25 cellular contexts compared by ENCODE assay signal in genomic region chr9:72346333-72346732, GRCh38.
"Had no signal": no experiment of that assay in that cellular context is flagged by ENCODE, and none has a peak within 500 bp of the region (broad histone marks: within the 10 kb centered on the region; RNA-seq: fewer than 3 reads in every experiment).

No MANE protein-coding gene starts in this region.

- H3K27me3 ChIP-seq: colonic mucosa, esophagus squamous epithelium, gastrocnemius medialis, heart right ventricle, left lung had no signal

- H3K4me3 ChIP-seq: colonic mucosa, esophagus squamous epithelium, gastrocnemius medialis, heart right ventricle, left lung, lower lobe of right lung, mucosa of descending colon had no signal

- ATAC-seq: effector memory CD8-positive, alpha-beta T cell; esophagus mucosa; heart right ventricle; left cardiac atrium; left lung; left ventricle myocardium superior; lower lobe of right lung; mucosa of descending colon had no signal

- H3K27me3 Mint-ChIP-seq: dendritic cell treated with granulocyte-macrophage colony-stimulating factor and Interleukin-4, amounts not matched to agents 40 ng/mL and 50 ng/mL, for 4 days; naive B cell had no signal

- H3K36me3 Mint-ChIP-seq: mesothelial cell of epicardium had no signal

- H3K9me3 ChIP-seq: colonic mucosa, esophagus squamous epithelium, gastrocnemius medialis, heart right ventricle, left lung, lower lobe of right lung, mucosa of descending colon had no signal

- H3K27ac Mint-ChIP-seq: dendritic cell treated with granulocyte-macrophage colony-stimulating factor and Interleukin-4, amounts not matched to agents 40 ng/mL and 50 ng/mL, for 4 days; effector memory CD8-positive, alpha-beta T cell; endodermal cell; mesothelial cell of epicardium; naive B cell had no signal

- H3K27ac ChIP-seq: colonic mucosa, epithelial cell of prostate, esophagus squamous epithelium, gastrocnemius medialis, heart right ventricle, left lung, lower lobe of right lung had no signal

- H3K4me1 Mint-ChIP-seq: mesothelial cell of epicardium had no signal

- DNase-seq: colonic mucosa; cortex of kidney; effector CD8-positive, alpha-beta T cell; effector memory CD8-positive, alpha-beta T cell; endodermal cell; erythroblast; esophagus squamous epithelium; foreskin fibroblast; foreskin melanocyte; gastrocnemius medialis; glutamatergic neuron; head of caudate nucleus; heart right ventricle; hippocampal formation; left cardiac atrium; left lung; left ventricle myocardium superior; lower lobe of right lung; mesenchymal stem cell; mucosa of descending colon; naive B cell had no signal

- H3K36me3 ChIP-seq: colonic mucosa, esophagus squamous epithelium, gastrocnemius medialis, left lung, lower lobe of right lung had no signal

- H3K4me1 ChIP-seq: colonic mucosa, lower lobe of right lung had no signal

- H3K4me3 Mint-ChIP-seq: dendritic cell treated with granulocyte-macrophage colony-stimulating factor and Interleukin-4, amounts not matched to agents 40 ng/mL and 50 ng/mL, for 4 days; effector memory CD8-positive, alpha-beta T cell; endodermal cell; mesothelial cell of epicardium; naive B cell had no signal

- H3K9me3 Mint-ChIP-seq: dendritic cell treated with granulocyte-macrophage colony-stimulating factor and Interleukin-4, amounts not matched to agents 40 ng/mL and 50 ng/mL, for 4 days; effector memory CD8-positive, alpha-beta T cell; mesothelial cell of epicardium; naive B cell had no signal
